28 cellular contexts compared by ENCODE assay signal in genomic region chr4:149995134-149995756, GRCh38.
"Had no signal": no experiment of that assay in that cellular context is flagged by ENCODE, and none has a peak within 500 bp of the region (broad histone marks: within the 10 kb centered on the region; RNA-seq: fewer than 3 reads in every experiment).

No MANE protein-coding gene starts in this region.

- H3K36me3 ChIP-seq: breast epithelium, esophagus muscularis mucosa, heart left ventricle, pancreas, prostate gland, sigmoid colon, uterus had no signal

- ATAC-seq: activated naive CD8-positive, alpha-beta T cell treated with anti-CD3 and anti-CD28 coated beads, Interleukin-2, amount 50 U/mL, for 24 hours; foreskin keratinocyte; heart left ventricle; left colon; pancreas; stimulated activated effector memory CD8-positive, alpha-beta T cell treated with anti-CD3 and anti-CD28 coated beads, Interleukin-12 subunit alpha, Interleukin-12 subunit beta, amount 100 ng/mL, for 72 hours; stimulated activated naive CD8-positive, alpha-beta T cell treated with anti-CD3 and anti-CD28 coated beads, Interleukin-15, amount 100 ng/mL, for 72 hours had no signal

- H3K27me3 ChIP-seq: breast epithelium, esophagus muscularis mucosa, foreskin keratinocyte, heart left ventricle, pancreas, sigmoid colon, uterus had no signal

- DNase-seq: activated CD4-positive, alpha-beta memory T cell treated with anti-CD3 and anti-CD28 coated beads, Interleukin-2, amount 10 ng/mL, durations not matched to agents 7 days and 5 days; activated CD4-positive, alpha-beta T cell treated with anti-CD3 and anti-CD28 coated beads for 4 hours; activated CD8-positive, alpha-beta memory T cell treated with anti-CD3 and anti-CD28 coated beads, Interleukin-2, amount 50 U/mL, for 48 hours; activated naive CD8-positive, alpha-beta T cell treated with anti-CD3 and anti-CD28 coated beads, Interleukin-2, amount 50 U/mL, for 24 hours; activated T-cell treated with anti-CD3 and anti-CD28 coated beads, Interleukin-2, amount 50 U/mL, for 24 hours; amygdala; dermis blood vessel endothelial cell; effector CD4-positive, alpha-beta T cell; foreskin keratinocyte; heart left ventricle; hypothalamus; immature natural killer cell; kidney; left colon; mammary epithelial cell; naive B cell; pancreas; retina; sigmoid colon; small intestine; stimulated activated CD4-positive, alpha-beta T cell treated with anti-CD3 and anti-CD28 coated beads, Interleukin-4, amount 100 ng/mL, for 24 hours; stimulated activated naive CD8-positive, alpha-beta T cell treated with anti-CD3 and anti-CD28 coated beads, Interleukin-15, amount 100 ng/mL, for 72 hours; substantia nigra; uterus had no signal

- H3K9me3 ChIP-seq: breast epithelium, esophagus muscularis mucosa, heart left ventricle, pancreas, prostate gland, sigmoid colon, uterus had no signal

- H3K4me1 ChIP-seq: breast epithelium, heart left ventricle, prostate gland, uterus had no signal

- H3K27ac ChIP-seq: breast epithelium, esophagus muscularis mucosa, foreskin keratinocyte, heart left ventricle, pancreas, prostate gland, sigmoid colon, uterus had no signal

- H3K4me3 ChIP-seq: breast epithelium, esophagus muscularis mucosa, heart left ventricle, pancreas, prostate gland, sigmoid colon, uterus had no signal

- FAIRE-seq: kidney, small intestine had no signal
